8 cellular contexts compared by ENCODE assay signal in genomic region chr11:17014321-17014773, GRCh38. TPM values are rescaled to one million over a fixed set of nuclear protein-coding genes. Genes with fewer than 3 reads are reported as not detected.
DNase-seq lines count a peak whose midpoint lies in the region; ATAC-seq and TF ChIP-seq lines count a peak whose summit lies in the region.

Gene PLEKHA7, minus strand, starts transcription at chr11:17014414. Its CDS starts 13 bp downstream, at chr11:17014401.

- H3K36me3 Mint-ChIP-seq in WTC11 (no peaks in the 10 kb centered on the region), neural crest cell (ENCODE audit: low read depth) (no peaks in the 10 kb centered on the region)

- H3K4me3 Mint-ChIP-seq in WTC11, result peak within 1 kb of the TSS; percentile 86
- H3K4me3 Mint-ChIP-seq in neural crest cell, result peak within 1 kb of the TSS; percentile 97

- H3K4me3 ChIP-seq in fibroblast of mammary gland (ENCODE audit: control insufficient read depth, low read depth, low read length), result peak within 1 kb of the TSS; percentile 47

- H3K27me3 Mint-ChIP-seq in WTC11 (ENCODE audit: low read depth) (peaks cover 14% of the 10 kb centered on the region; the same call in 1 of the 2 replicates), neural crest cell (ENCODE audit: low read depth) (peaks cover 40% of the 10 kb centered on the region)

- H3K4me1 Mint-ChIP-seq in WTC11 (peaks cover 10% of the 10 kb centered on the region), neural crest cell (peaks cover 8% of the 10 kb centered on the region)

- POLR2A ChIA-PET in WTC11 (lab: Charles Lee), result interaction anchor here (0.6 to 1.0 kb wide), 4 partner anchors 62 to 70 kb away, joined by 3 to 4 read pairs (median 4); no protein-coding TSS in a partner anchor

- H3K27ac Mint-ChIP-seq in WTC11 (peak within 1 kb of the TSS; percentile 31; the same call in 1 of the 2 replicates), neural crest cell (ENCODE audit: unreplicated experiment) (peak within 1 kb of the TSS; percentile 25)

- peak; percentile 27 for DNase-seq in stimulated activated CD4-positive, alpha-beta T cell treated with anti-CD3 and anti-CD28 coated beads, Interleukin-15, amount 100 ng/mL, for 24 hours
- DNase-seq in stimulated activated CD4-positive, alpha-beta T cell treated with anti-CD3 and anti-CD28 coated beads, Interleukin-2, amount 100 ng/mL, for 48 hours, result no peak
- DNase-seq in WTC11 (ENCODE audit: low spot score) (peak; percentile 37), fibroblast of mammary gland (ENCODE audit: low read depth) (no peak), neural crest cell (ENCODE audit: low read depth, low spot score) (peak; percentile 33), foreskin melanocyte (no peak), NCI-H226 (no peak)

- TF ChIP-seq CTCF in WTC11 (IDR thresholded peaks at IDR 0.05) (no peak), fibroblast of mammary gland (conservative IDR thresholded peaks at IDR 0.05; ENCODE audit: control insufficient read depth, insufficient read depth, low read depth, low read length) (no peak), neural crest cell (conservative IDR thresholded peaks at IDR 0.05) (no peak)

- CTCF ChIA-PET in WTC11 (lab: Charles Lee), result interaction anchor here (0.5 to 2.6 kb wide), 26 partner anchors 12 to 505 kb away, joined by 3 to 18 read pairs (median 6); partner anchors contain the start of gene RPS13

- H3K9me3 Mint-ChIP-seq in WTC11, result no peaks in the 10 kb centered on the region
- no peaks in the 10 kb centered on the region for H3K9me3 Mint-ChIP-seq in neural crest cell

- ATAC-seq in WTC11 (peak; percentile 4), HG03196 (IDR thresholded peaks at IDR 0.05; ENCODE audit: unreplicated experiment) (no peak)

TF ChIP-seq in WTC11, 78 proteins besides CTCF, POLR2A, EP300 and RAD21:
- TF ChIP-seq ELF4 (CRISPR knock-in tag; IDR thresholded peaks at IDR 0.05; ENCODE audit: low read depth), result no peak
- TF ChIP-seq NFATC4 (CRISPR knock-in tag; IDR thresholded peaks at IDR 0.05), result no peak
- no peak for TF ChIP-seq TCF7 (CRISPR knock-in tag; IDR thresholded peaks at IDR 0.05; ENCODE audit: low read depth)
- no peak for TF ChIP-seq ZMAT4 (CRISPR knock-in tag; IDR thresholded peaks at IDR 0.05)
- TF ChIP-seq CDX4 (CRISPR knock-in tag; IDR thresholded peaks at IDR 0.05; ENCODE audit: borderline replicate concordance), result no peak
- no peak for TF ChIP-seq PRDM15 (CRISPR knock-in tag; IDR thresholded peaks at IDR 0.05)
- no peak for TF ChIP-seq NFE2L1 (CRISPR knock-in tag; IDR thresholded peaks at IDR 0.05)
- no peak for TF ChIP-seq NFYB (CRISPR knock-in tag; conservative IDR thresholded peaks at IDR 0.05; ENCODE audit: low read depth)
- TF ChIP-seq OVOL2 (CRISPR knock-in tag; IDR thresholded peaks at IDR 0.05; ENCODE audit: borderline replicate concordance), result no peak
- no peak for TF ChIP-seq FOXK1 (CRISPR knock-in tag; IDR thresholded peaks at IDR 0.05)
- TF ChIP-seq NR1H2 (CRISPR knock-in tag; IDR thresholded peaks at IDR 0.05), result no peak
- no peak for TF ChIP-seq RELA (CRISPR knock-in tag; IDR thresholded peaks at IDR 0.05; ENCODE audit: borderline replicate concordance)
- no peak for TF ChIP-seq E2F1 (CRISPR knock-in tag; IDR thresholded peaks at IDR 0.05)
- TF ChIP-seq ZNF512 (CRISPR knock-in tag; IDR thresholded peaks at IDR 0.05; ENCODE audit: borderline replicate concordance), result no peak
- no peak for TF ChIP-seq IRF1 (CRISPR knock-in tag; IDR thresholded peaks at IDR 0.05)
- no peak for TF ChIP-seq CBFB (CRISPR knock-in tag; IDR thresholded peaks at IDR 0.05; ENCODE audit: low read depth)
- TF ChIP-seq GTF2I (CRISPR knock-in tag; conservative IDR thresholded peaks at IDR 0.05), result no peak
- TF ChIP-seq NR2C2 (CRISPR knock-in tag; IDR thresholded peaks at IDR 0.05), result no peak
- no peak for TF ChIP-seq EMX1 (CRISPR knock-in tag; IDR thresholded peaks at IDR 0.05)
- TF ChIP-seq ZSCAN18 (CRISPR knock-in tag; IDR thresholded peaks at IDR 0.05), result no peak

RNA-seq across cellular contexts. Expression of gene PLEKHA7, which starts in this region (rescaled TPM):
- total RNA-seq in WTC11 (2021) (13.0 to 16.2 TPM (median 15.3 TPM) in 3 replicates), neural crest cell (15.6 and 18.2 TPM in 2 replicates)

Comparison
In these comparisons a context has a peak if more than half of its experiments do, and no peak if none do; other contexts are left out.
1. DNase-seq: peak in stimulated activated CD4-positive, alpha-beta T cell treated with anti-CD3 and anti-CD28 coated beads, Interleukin-15, amount 100 ng/mL, for 24 hours (single experiment), WTC11 (single experiment) and neural crest cell (single experiment); none in stimulated activated CD4-positive, alpha-beta T cell treated with anti-CD3 and anti-CD28 coated beads, Interleukin-2, amount 100 ng/mL, for 48 hours (0 of 2), fibroblast of mammary gland (single experiment), foreskin melanocyte (single experiment) and NCI-H226 (single experiment).